ENCODE assay signal across 13 cellular contexts in genomic region chr1:109218516-109218915, GRCh38. TPM values are rescaled to one million over a fixed set of nuclear protein-coding genes. Genes with fewer than 3 reads are reported as not detected.
DNase-seq lines count a peak whose midpoint lies in the region; ATAC-seq and TF ChIP-seq lines count a peak whose summit lies in the region.
"Had no signal": no experiment of that assay in that cellular context is flagged by ENCODE, and none has a peak within 500 bp of the region (broad histone marks: within the 10 kb centered on the region; RNA-seq: fewer than 3 reads in every experiment).

No MANE protein-coding gene starts in this region.

- no peak for ATAC-seq in activated CD8-positive, alpha-beta T cell treated with anti-CD3 and anti-CD28 coated beads for 36 hours
- ATAC-seq in activated CD8-positive, alpha-beta T cell treated with anti-CD3 and anti-CD28 coated beads, Interleukin-2, amount 10 ng/mL, durations not matched to agents 7 days and 5 days: no peak
- ATAC-seq in GM18868 (IDR thresholded peaks at IDR 0.05; ENCODE audit: unreplicated experiment): no peak
- ATAC-seq: A549, PC-3 had no signal

- TF ChIP-seq CTCF in activated CD8-positive, alpha-beta T cell treated with anti-CD3 and anti-CD28 coated beads for 36 hours (IDR thresholded peaks at IDR 0.05): no peak
- TF ChIP-seq CTCF in glutamatergic neuron (IDR thresholded peaks at IDR 0.05; ENCODE audit: partially characterized antibody, unreplicated experiment): no peak
- TF ChIP-seq CTCF in progenitor cell of endocrine pancreas (IDR thresholded peaks at IDR 0.05; ENCODE audit: unreplicated experiment): no peak

- DNase-seq in activated CD8-positive, alpha-beta T cell treated with anti-CD3 and anti-CD28 coated beads for 36 hours: no peak
- DNase-seq in activated CD8-positive, alpha-beta T cell treated with anti-CD3 and anti-CD28 coated beads, Interleukin-2, amount 10 ng/mL, durations not matched to agents 7 days and 5 days: no peak
- DNase-seq in OCI-M1 (lab: John Stamatoyannopoulos, UW): peak; percentile 92
- no peak for DNase-seq in glutamatergic neuron
- no peak for DNase-seq in progenitor cell of endocrine pancreas (ENCODE audit: low spot score, unreplicated experiment)
- no peak for DNase-seq in NCI-H524 treated with DMSO at 0.1 percent for 48 hours (lab: John Stamatoyannopoulos, UW)
- no peak for DNase-seq in dedifferentiated amniotic fluid mesenchymal stem cell (ENCODE audit: extremely low spot score)
- DNase-seq: caudate nucleus, NCI-H1436, NCI-H510A, PC-3 had no signal

- no peak overlapping the region for H3K4me3 Mint-ChIP-seq in activated CD8-positive, alpha-beta T cell treated with anti-CD3 and anti-CD28 coated beads for 36 hours
- H3K4me3 Mint-ChIP-seq in activated CD8-positive, alpha-beta T cell treated with anti-CD3 and anti-CD28 coated beads, Interleukin-2, amount 10 ng/mL, durations not matched to agents 7 days and 5 days: no peak overlapping the region
- peak overlapping the region; percentile 37 for H3K4me3 Mint-ChIP-seq in glutamatergic neuron (ENCODE audit: unreplicated experiment)
- H3K4me3 Mint-ChIP-seq in progenitor cell of endocrine pancreas (ENCODE audit: low read depth): no peak overlapping the region

- intact Hi-C loops in activated CD8-positive, alpha-beta T cell treated with anti-CD3 and anti-CD28 coated beads for 36 hours (cut with micrococcal nuclease): no loop called here

- POLR2A ChIA-PET in activated CD8-positive, alpha-beta T cell treated with anti-CD3 and anti-CD28 coated beads for 36 hours (lab: Charles Lee): no interaction called here
- POLR2A ChIA-PET in activated CD8-positive, alpha-beta T cell treated with anti-CD3 and anti-CD28 coated beads, Interleukin-2, amount 10 ng/mL, durations not matched to agents 7 days and 5 days (lab: Charles Lee): no interaction called here

- peaks cover 48% of the 10 kb centered on the region for H3K4me1 Mint-ChIP-seq in activated CD8-positive, alpha-beta T cell treated with anti-CD3 and anti-CD28 coated beads for 36 hours (ENCODE audit: low read depth)
- peaks cover 39% of the 10 kb centered on the region for H3K4me1 Mint-ChIP-seq in activated CD8-positive, alpha-beta T cell treated with anti-CD3 and anti-CD28 coated beads, Interleukin-2, amount 10 ng/mL, durations not matched to agents 7 days and 5 days (ENCODE audit: low read depth)
- H3K4me1 Mint-ChIP-seq in glutamatergic neuron (ENCODE audit: low read depth, unreplicated experiment) (peaks cover 15% of the 10 kb centered on the region), progenitor cell of endocrine pancreas (ENCODE audit: low read depth) (peaks cover 19% of the 10 kb centered on the region)

- H3K36me3 Mint-ChIP-seq in activated CD8-positive, alpha-beta T cell treated with anti-CD3 and anti-CD28 coated beads for 36 hours (ENCODE audit: low read depth): peaks cover 62% of the 10 kb centered on the region
- H3K36me3 Mint-ChIP-seq in activated CD8-positive, alpha-beta T cell treated with anti-CD3 and anti-CD28 coated beads, Interleukin-2, amount 10 ng/mL, durations not matched to agents 7 days and 5 days (ENCODE audit: low read depth): peaks cover 65% of the 10 kb centered on the region
- H3K36me3 Mint-ChIP-seq in glutamatergic neuron (ENCODE audit: unreplicated experiment) (peaks cover 14% of the 10 kb centered on the region), progenitor cell of endocrine pancreas (ENCODE audit: insufficient read depth) (peaks cover 11% of the 10 kb centered on the region)

- no peaks in the 10 kb centered on the region for H3K27me3 Mint-ChIP-seq in activated CD8-positive, alpha-beta T cell treated with anti-CD3 and anti-CD28 coated beads for 36 hours
- no peaks in the 10 kb centered on the region for H3K27me3 Mint-ChIP-seq in activated CD8-positive, alpha-beta T cell treated with anti-CD3 and anti-CD28 coated beads, Interleukin-2, amount 10 ng/mL, durations not matched to agents 7 days and 5 days (ENCODE audit: low read depth)
- peaks cover 16% of the 10 kb centered on the region for H3K27me3 Mint-ChIP-seq in glutamatergic neuron (ENCODE audit: unreplicated experiment)
- H3K27me3 Mint-ChIP-seq in progenitor cell of endocrine pancreas: no peaks in the 10 kb centered on the region

- H3K27ac Mint-ChIP-seq in activated CD8-positive, alpha-beta T cell treated with anti-CD3 and anti-CD28 coated beads for 36 hours: peak overlapping the region; percentile 67
- H3K27ac Mint-ChIP-seq in activated CD8-positive, alpha-beta T cell treated with anti-CD3 and anti-CD28 coated beads, Interleukin-2, amount 10 ng/mL, durations not matched to agents 7 days and 5 days: no peak overlapping the region
- H3K27ac Mint-ChIP-seq in glutamatergic neuron (ENCODE audit: unreplicated experiment) (no peak overlapping the region), progenitor cell of endocrine pancreas (peak overlapping the region; percentile 84)

- peaks cover 2% of the 10 kb centered on the region for H3K9me3 Mint-ChIP-seq in activated CD8-positive, alpha-beta T cell treated with anti-CD3 and anti-CD28 coated beads for 36 hours
- H3K9me3 Mint-ChIP-seq in activated CD8-positive, alpha-beta T cell treated with anti-CD3 and anti-CD28 coated beads, Interleukin-2, amount 10 ng/mL, durations not matched to agents 7 days and 5 days (ENCODE audit: insufficient read depth): no peaks in the 10 kb centered on the region
- H3K9me3 Mint-ChIP-seq in glutamatergic neuron (ENCODE audit: unreplicated experiment) (peaks cover 13% of the 10 kb centered on the region), progenitor cell of endocrine pancreas (ENCODE audit: low read depth) (no peaks in the 10 kb centered on the region)

- CTCF ChIA-PET in activated CD8-positive, alpha-beta T cell treated with anti-CD3 and anti-CD28 coated beads for 36 hours (lab: Charles Lee): no interaction called here
- CTCF ChIA-PET in activated CD8-positive, alpha-beta T cell treated with anti-CD3 and anti-CD28 coated beads, Interleukin-2, amount 10 ng/mL, durations not matched to agents 7 days and 5 days (lab: Charles Lee): interaction anchor here (1.4 kb wide), 1 partner anchor 17 kb away, joined by 3 read pairs; no protein-coding TSS in a partner anchor

RNA-seq across cellular contexts. Expression of gene SARS1, which starts 4.8 kb away (rescaled TPM):
- total RNA-seq in activated CD8-positive, alpha-beta T cell treated with anti-CD3 and anti-CD28 coated beads for 36 hours: 100 to 1,000 TPM; 226 to 228 TPM
- total RNA-seq in activated CD8-positive, alpha-beta T cell treated with anti-CD3 and anti-CD28 coated beads, Interleukin-2, amount 10 ng/mL, durations not matched to agents 7 days and 5 days: 100 to 1,000 TPM; 145 to 157 TPM
- total RNA-seq in glutamatergic neuron (ENCODE audit: unreplicated experiment): 555 TPM
- total RNA-seq in progenitor cell of endocrine pancreas: 135 TPM in 2 replicates

RNA-seq across cellular contexts. Expression of gene CELSR2, which starts 30.8 kb away (rescaled TPM):
- total RNA-seq in activated CD8-positive, alpha-beta T cell treated with anti-CD3 and anti-CD28 coated beads for 36 hours: 1 to 10 TPM; 2.7 to 3.1 TPM
- 1 to 10 TPM; 4.9 to 5.2 TPM for total RNA-seq in activated CD8-positive, alpha-beta T cell treated with anti-CD3 and anti-CD28 coated beads, Interleukin-2, amount 10 ng/mL, durations not matched to agents 7 days and 5 days
- total RNA-seq in glutamatergic neuron (ENCODE audit: unreplicated experiment) (181 TPM), progenitor cell of endocrine pancreas (33.7 and 38.7 TPM in 2 replicates)

Comparison
In these comparisons a context has a peak if more than half of its experiments do, and no peak if none do; other contexts are left out.
1. H3K27ac Mint-ChIP-seq: peak in activated CD8-positive, alpha-beta T cell treated with anti-CD3 and anti-CD28 coated beads for 36 hours (single experiment) and progenitor cell of endocrine pancreas (single experiment); none in activated CD8-positive, alpha-beta T cell treated with anti-CD3 and anti-CD28 coated beads, Interleukin-2, amount 10 ng/mL, durations not matched to agents 7 days and 5 days (single experiment) and glutamatergic neuron (single experiment).